In genomic region chr16:88743693-88744519, GRCh38 we compare ENCODE assay signal across 9 cellular contexts. TPM values are rescaled to one million over a fixed set of nuclear protein-coding genes. Genes with fewer than 3 reads are reported as not detected.
DNase-seq lines count a peak whose midpoint lies in the region; ATAC-seq and FAIRE-seq lines count a peak whose summit lies in the region.
"Had no signal": no experiment of that assay in that cellular context is flagged by ENCODE, and none has a peak within 500 bp of the region (broad histone marks: within the 10 kb centered on the region; RNA-seq: fewer than 3 reads in every experiment).

No MANE protein-coding gene starts in this region.

- peak overlapping the region; percentile 78 for H2BK5ac ChIP-seq in neuronal stem cell (ENCODE audit: low read length)

- no peaks in the 10 kb centered on the region for H3K9me3 ChIP-seq in neuronal stem cell (replicated peaks in 1 of 2; ENCODE audit: control insufficient read depth in 2 of 2, insufficient read depth in 1 of 2, low read depth in 1 of 2, low read length in 2 of 2)

- no CpG with 5 or more reads among the region's 30 CpGs for WGBS in neuronal stem cell (ENCODE audit: extremely low coverage in 2 of 2, insufficient read length in 2 of 2, insufficient replicate concordance in 1 of 2), 2 donors

- peaks cover 1 to 15% of the 10 kb centered on the region in 2 donors for H3K4me1 ChIP-seq in neuronal stem cell (ENCODE audit: control insufficient read depth in 2 of 2, insufficient read depth in 1 of 2, low read depth in 1 of 2, low read length in 2 of 2)

- no peak overlapping the region for H2BK120ac ChIP-seq in neuronal stem cell (ENCODE audit: low read depth, low read length)

- peak overlapping the region; percentile 23 for H2BK12ac ChIP-seq in neuronal stem cell (ENCODE audit: low read length)

- DNase-seq in AG08395 (ENCODE audit: low spot score) (peak; percentile 90), GM19239 (ENCODE audit: insufficient read length, low spot score) (peak; percentile 85), RKO (ENCODE audit: low spot score) (peak; percentile 43), fibroblast of the conjunctiva (ENCODE audit: low read depth) (peak; percentile 37), neuronal stem cell (ENCODE audit: low spot score) (peak; percentile 71), substantia nigra (lab: John Stamatoyannopoulos, UW) (peak in 45 of 49 donors; percentile 9 to 84 (median 53))

- no peaks in the 10 kb centered on the region for H3K36me3 ChIP-seq in neuronal stem cell (replicated peaks in 1 of 2; ENCODE audit: control insufficient read depth in 2 of 2, insufficient read depth in 2 of 2, low read length in 2 of 2)

- peak overlapping the region; percentile 12 for H3K4me3 Mint-ChIP-seq in activated T-helper 17 cell treated with anti-CD3 and anti-CD28 coated beads, Interleukin-2, amount 50 U/mL, for 72 hours

- H3K27ac ChIP-seq in neuronal stem cell (replicated peaks; ENCODE audit: low read length) = no peak overlapping the region
- H3K27ac ChIP-seq in substantia nigra (ENCODE audit: low read depth, low read length, poor library complexity, severe bottlenecking) = no peak overlapping the region

- H3K9ac ChIP-seq in neuronal stem cell (ENCODE audit: low read depth, low read length, poor library complexity) = peak overlapping the region; percentile 51

- FAIRE-seq in GM19239 (lab: Jason Lieb, UNC) = peak; percentile 76

- peaks cover 6% of the 10 kb centered on the region for H3K36me3 Mint-ChIP-seq in activated T-helper 17 cell treated with anti-CD3 and anti-CD28 coated beads, Interleukin-2, amount 50 U/mL, for 72 hours (ENCODE audit: low read depth)

- no peak overlapping the region for H4K91ac ChIP-seq in neuronal stem cell (ENCODE audit: low read depth, low read length, poor library complexity)

- H3K9me3 Mint-ChIP-seq in activated T-helper 17 cell treated with anti-CD3 and anti-CD28 coated beads, Interleukin-2, amount 50 U/mL, for 72 hours = no peaks in the 10 kb centered on the region

- no peak overlapping the region for H3K27ac Mint-ChIP-seq in activated T-helper 17 cell treated with anti-CD3 and anti-CD28 coated beads, Interleukin-2, amount 50 U/mL, for 72 hours

- no peaks in the 10 kb centered on the region for H3K27me3 Mint-ChIP-seq in activated T-helper 17 cell treated with anti-CD3 and anti-CD28 coated beads, Interleukin-2, amount 50 U/mL, for 72 hours

- peaks cover 5% of the 10 kb centered on the region for H3K4me1 Mint-ChIP-seq in activated T-helper 17 cell treated with anti-CD3 and anti-CD28 coated beads, Interleukin-2, amount 50 U/mL, for 72 hours

- H3K23ac ChIP-seq in neuronal stem cell (ENCODE audit: low read depth, low read length, poor library complexity) = no peak overlapping the region

- ATAC-seq in activated T-helper 17 cell treated with anti-CD3 and anti-CD28 coated beads, Interleukin-2, amount 50 U/mL, for 72 hours (replicated peaks) = peak; percentile 53
- ATAC-seq in HG03139 (IDR thresholded peaks at IDR 0.05; ENCODE audit: unreplicated experiment) = no peak

- H3K4me2 ChIP-seq in neuronal stem cell (ENCODE audit: insufficient read depth, low read length, poor library complexity, severe bottlenecking) = no peak overlapping the region

- peaks cover 2% of the 10 kb centered on the region for H3K79me1 ChIP-seq in neuronal stem cell (ENCODE audit: low read depth, low read length)

- no peaks in the 10 kb centered on the region for H3K27me3 ChIP-seq in neuronal stem cell (ENCODE audit: control insufficient read depth in 3 of 3, insufficient read depth in 3 of 3, low read depth in 1 of 3, low read length in 3 of 3)

- peak overlapping the region; percentile 88 for H2AK5ac ChIP-seq in neuronal stem cell (ENCODE audit: low read depth, low read length)

- H2BK15ac ChIP-seq in neuronal stem cell (ENCODE audit: low read length) = peak overlapping the region; percentile 52

- H4K8ac ChIP-seq in neuronal stem cell (ENCODE audit: low read depth, low read length) = no peak overlapping the region

- no peak overlapping the region for H2AFZ ChIP-seq in neuronal stem cell (ENCODE audit: low read length)

- no peak overlapping the region for H3K4me3 ChIP-seq in neuronal stem cell (ENCODE audit: low read length in 2 of 2)

- no peak overlapping the region for H3K4ac ChIP-seq in neuronal stem cell (ENCODE audit: low read length)

- H3K18ac ChIP-seq in neuronal stem cell (ENCODE audit: low read length) = peak overlapping the region; percentile 88

- no peak overlapping the region for H3K14ac ChIP-seq in neuronal stem cell (ENCODE audit: low read length)

RNA-seq across cellular contexts. Expression of gene CTU2, which starts 37.6 kb away (rescaled TPM):
- total RNA-seq in activated T-helper 17 cell treated with anti-CD3 and anti-CD28 coated beads, Interleukin-2, amount 50 U/mL, for 72 hours = 10 to 100 TPM; 19.8 to 31.8 TPM
- 25.8 TPM for polyA plus RNA-seq in neuronal stem cell (2013, experiment 1 of 2)
- 28.0 TPM for polyA plus RNA-seq in neuronal stem cell (2013, experiment 2 of 2)

RNA-seq across cellular contexts. Expression of gene RNF166, which starts 37.7 kb away (rescaled TPM):
- 100 to 1,000 TPM in 1 of 2 donors, 10 to 100 TPM in 1; 57.1 to 119 TPM for total RNA-seq in activated T-helper 17 cell treated with anti-CD3 and anti-CD28 coated beads, Interleukin-2, amount 50 U/mL, for 72 hours
- 20.4 TPM for polyA plus RNA-seq in neuronal stem cell (2013, experiment 1 of 2)
- 19.1 TPM for polyA plus RNA-seq in neuronal stem cell (2013, experiment 2 of 2)

RNA-seq across cellular contexts. Expression of gene PIEZO1, which starts 41.1 kb away (rescaled TPM):
- 100 to 1,000 TPM; 197 to 326 TPM for total RNA-seq in activated T-helper 17 cell treated with anti-CD3 and anti-CD28 coated beads, Interleukin-2, amount 50 U/mL, for 72 hours
- 8.0 TPM for polyA plus RNA-seq in neuronal stem cell (2013, experiment 1 of 2)
- polyA plus RNA-seq in neuronal stem cell (2013, experiment 2 of 2) = 9.2 TPM

RNA-seq across cellular contexts. Expression of gene SNAI3, which starts 57.6 kb away (rescaled TPM):
- total RNA-seq in activated T-helper 17 cell treated with anti-CD3 and anti-CD28 coated beads, Interleukin-2, amount 50 U/mL, for 72 hours = 1 to 10 TPM; 5.9 to 6.7 TPM
- 0.50 TPM for polyA plus RNA-seq in neuronal stem cell (2013, experiment 1 of 2)
- polyA plus RNA-seq in neuronal stem cell (2013, experiment 2 of 2) = 0.32 TPM
- total RNA-seq: urinary bladder had no signal

RNA-seq across cellular contexts. Expression of gene CDT1, which starts 59.7 kb away (rescaled TPM):
- total RNA-seq in activated T-helper 17 cell treated with anti-CD3 and anti-CD28 coated beads, Interleukin-2, amount 50 U/mL, for 72 hours = 100 to 1,000 TPM in 1 of 2 donors, 10 to 100 TPM in 1; 96.6 to 141 TPM
- polyA plus RNA-seq in neuronal stem cell (2013, experiment 1 of 2) = 40.6 TPM
- 40.0 TPM for polyA plus RNA-seq in neuronal stem cell (2013, experiment 2 of 2)

Comparison
In these comparisons a context has a peak if more than half of its experiments do, and no peak if none do; other contexts are left out.
1. DNase-seq: peak in every context shown above with its lines; median percentile 90 in AG08395; 85 in GM19239; 71 in neuronal stem cell; 53 in substantia nigra; 43 in RKO; 37 in fibroblast of the conjunctiva.